1 cellular context compared by ENCODE assay signal in the genomic region with DNA sequence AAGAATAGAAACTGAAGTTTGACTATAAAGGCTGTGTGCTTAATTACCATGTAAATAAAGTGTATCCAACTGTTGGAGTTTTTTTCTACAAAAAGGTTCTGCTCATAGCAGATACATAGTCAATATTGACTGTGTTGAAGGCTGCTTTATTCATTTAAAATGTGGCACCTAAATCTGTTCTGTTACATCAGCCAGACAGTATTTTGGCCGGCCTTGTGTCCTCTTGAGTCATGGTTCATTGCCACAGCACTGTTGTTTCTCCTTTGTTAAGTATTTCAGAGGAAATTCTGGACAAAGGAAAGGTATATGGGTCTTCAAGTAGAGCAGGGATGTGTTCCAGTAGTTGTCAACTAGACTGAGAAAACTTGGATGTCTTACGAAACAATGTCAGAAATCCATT.
TF ChIP-seq lines count a peak whose summit lies in the region.

No MANE protein-coding gene starts in this region.

TF ChIP-seq in IMR-90, 13 proteins besides CTCF, POLR2A, EP300 and RAD21:
- TF ChIP-seq CEBPB (IDR thresholded peaks at IDR 0.05; ENCODE audit: low read depth, low read length) (no peak), RFX5 (IDR thresholded peaks at IDR 0.05; ENCODE audit: low read depth, low read length) (no peak)
